ENCODE assay signal across 8 cellular contexts in genomic region chr1:63674238-63674864, GRCh38.
DNase-seq lines count a peak whose midpoint lies in the region; ATAC-seq and TF ChIP-seq lines count a peak whose summit lies in the region.

No MANE protein-coding gene starts in this region.

- H3K4me3 ChIP-seq in KMS-11 (IDR thresholded peaks at IDR 0.05; ENCODE audit: insufficient read depth, low read depth, low read length) = no peak overlapping the region
- H3K4me3 ChIP-seq in SU-DHL-6 (ENCODE audit: insufficient read depth, low read length, poor library complexity, severe bottlenecking) = no peak overlapping the region
- H3K4me3 ChIP-seq in gastroesophageal sphincter = no peak overlapping the region
- no peak overlapping the region for H3K4me3 ChIP-seq in ovary

- ATAC-seq in GM19351 (IDR thresholded peaks at IDR 0.05; ENCODE audit: unreplicated experiment) (peak; percentile 88), gastroesophageal sphincter (peak; percentile 90)

- H3K36me3 ChIP-seq in KMS-11 (ENCODE audit: insufficient read depth) = no peaks in the 10 kb centered on the region
- no peaks in the 10 kb centered on the region for H3K36me3 ChIP-seq in SU-DHL-6 (ENCODE audit: low read length)
- no peaks in the 10 kb centered on the region for H3K36me3 ChIP-seq in gastroesophageal sphincter
- no peaks in the 10 kb centered on the region for H3K36me3 ChIP-seq in ovary

- H3K79me2 ChIP-seq in KMS-11 (ENCODE audit: insufficient read depth, low read depth) = no peaks in the 10 kb centered on the region
- H3K79me2 ChIP-seq in SU-DHL-6 (ENCODE audit: insufficient read depth, low read length) = no peaks in the 10 kb centered on the region

- H3K9me3 ChIP-seq in SU-DHL-6 (ENCODE audit: insufficient read depth, low read length) (no peaks in the 10 kb centered on the region), gastroesophageal sphincter (no peaks in the 10 kb centered on the region), ovary (no peaks in the 10 kb centered on the region)

- TF ChIP-seq POLR2A in gastroesophageal sphincter (IDR thresholded peaks at IDR 0.05) (no peak), ovary (IDR thresholded peaks at IDR 0.05) (no peak)

- H2AFZ ChIP-seq in KMS-11 (ENCODE audit: low read depth) (peak overlapping the region; percentile 52; the same call in 1 of the 2 replicates), SU-DHL-6 (ENCODE audit: low read depth, low read length, severe bottlenecking) (no peak overlapping the region)

- H3K27ac ChIP-seq in KMS-11 = no peak overlapping the region
- H3K27ac ChIP-seq in SU-DHL-6 (ENCODE audit: low read depth, low read length) = no peak overlapping the region
- H3K27ac ChIP-seq in gastroesophageal sphincter = peak overlapping the region in 2 of 4 donors; percentile 0 to 41
- H3K27ac ChIP-seq in ovary = peak overlapping the region in 1 of 2 donors; percentile 62

- intact Hi-C loops in ovary (cut with DNase I) = loop anchor here in 3 of 4 donors (5.0 to 10.0 kb wide), 3 partner anchors 460 to 573 kb away; no protein-coding TSS in a partner anchor

- H3K9ac ChIP-seq in KMS-11 (no peak overlapping the region), SU-DHL-6 (ENCODE audit: low read length) (no peak overlapping the region)

- H3K9me2 ChIP-seq in SU-DHL-6 (replicated peaks; ENCODE audit: insufficient read depth, low read length) = no peaks in the 10 kb centered on the region

- peak; percentile 80 for DNase-seq in Caki2 (ENCODE audit: low read depth)
- peak; percentile 91 to 95 (median 93) for DNase-seq in ovary
- no peak for DNase-seq in mesenteric fat pad (ENCODE audit: low spot score)
- no peak for DNase-seq in NOMO-1 treated with dmso at 0.1 percent for 144 hours (lab: John Stamatoyannopoulos, UW; ENCODE audit: unreplicated experiment)

- H3F3A ChIP-seq in SU-DHL-6 (ENCODE audit: insufficient read depth) = no peaks in the 10 kb centered on the region

- H3K4me2 ChIP-seq in KMS-11 = no peak overlapping the region; the same call in 1 of the 2 replicates
- no peak overlapping the region for H3K4me2 ChIP-seq in SU-DHL-6 (ENCODE audit: low read depth, low read length, poor library complexity, severe bottlenecking)

- WGBS in gastroesophageal sphincter (ENCODE audit: low coverage in 1 of 2), 2 donors = 18 to 27% methylated on average over 4 to 5 of the region's 9 CpGs
- 23 to 27% (median 25%) methylated on average over 9 of the region's 9 CpGs for WGBS in ovary, 3 donors

- H3K27me3 ChIP-seq in KMS-11 (ENCODE audit: insufficient read depth, low read depth) (no peaks in the 10 kb centered on the region), SU-DHL-6 (ENCODE audit: low read length) (no peaks in the 10 kb centered on the region), gastroesophageal sphincter (no peaks in the 10 kb centered on the region), ovary (no peaks in the 10 kb centered on the region)

- TF ChIP-seq EP300 in gastroesophageal sphincter (IDR thresholded peaks at IDR 0.05) (no peak), ovary (IDR thresholded peaks at IDR 0.05) (no peak)

- H3K4me1 ChIP-seq in KMS-11 (ENCODE audit: low read depth, poor library complexity, severe bottlenecking) (peaks cover 12% of the 10 kb centered on the region), gastroesophageal sphincter (peaks cover 0 to 16% (median 0%) of the 10 kb centered on the region in 3 donors), ovary (ENCODE audit: insufficient read depth) (peaks cover 7% of the 10 kb centered on the region)

- in situ Hi-C loops in Caki2 (cut with HindIII; ENCODE audit: low pct_unique_long_range_greater_than_20kb, low sequenced_read_pairs) = no loop called here

- H4K20me1 ChIP-seq in KMS-11 (ENCODE audit: insufficient read depth) = no peaks in the 10 kb centered on the region
- H4K20me1 ChIP-seq in SU-DHL-6 (ENCODE audit: low read depth, low read length) = no peaks in the 10 kb centered on the region

- peak; percentile 87 for TF ChIP-seq CTCF in KMS-11 (conservative IDR thresholded peaks at IDR 0.05; ENCODE audit: low read depth, low read length)
- TF ChIP-seq CTCF in SU-DHL-6 (IDR thresholded peaks at IDR 0.05; ENCODE audit: insufficient read depth, low read length, poor library complexity, severe bottlenecking) = peak; percentile 12
- TF ChIP-seq CTCF in gastroesophageal sphincter (IDR thresholded peaks at IDR 0.05) = peak; percentile 24 to 75 (median 68)
- peak; percentile 77 to 83 (median 78) for TF ChIP-seq CTCF in ovary (IDR thresholded peaks at IDR 0.05)

Comparison
In these comparisons a context has a peak if more than half of its experiments do, and no peak if none do; other contexts are left out.
1. DNase-seq: peak in Caki2 (single experiment) and ovary (5 of 5); none in mesenteric fat pad (single experiment) and NOMO-1 treated with dmso at 0.1 percent for 144 hours (single experiment).
2. CTCF ChIP-seq: peak in every context shown above with its lines; median percentile 87 in KMS-11; 78 in ovary; 68 in gastroesophageal sphincter; 12 in SU-DHL-6.